ENCODE assay signal across 14 cellular contexts in genomic region chr5:59819806-59820205, GRCh38.
DNase-seq lines count a peak whose midpoint lies in the region; TF ChIP-seq lines count a peak whose summit lies in the region.
"Had no signal": no experiment of that assay in that cellular context is flagged by ENCODE, and none has a peak within 500 bp of the region (broad histone marks: within the 10 kb centered on the region; RNA-seq: fewer than 3 reads in every experiment).

No MANE protein-coding gene starts in this region.

- H3K36me3 ChIP-seq in brain microvascular endothelial cell (replicated peaks) = no peaks in the 10 kb centered on the region
- H3K36me3 ChIP-seq: BLaER1 had no signal

- POLR2A ChIA-PET in RWPE1 (lab: Yijun Ruan, JAX; ENCODE audit: low non-redundant PET) = no interaction called here

- H3K27ac ChIP-seq in brain microvascular endothelial cell (no peak overlapping the region), RWPE1 (no peak overlapping the region)
- H3K27ac ChIP-seq: 22Rv1, BLaER1, GM23248 had no signal

- CTCF ChIA-PET in RWPE1 (lab: Yijun Ruan, JAX) = interaction anchor here (1.5 kb wide), 1 partner anchor 9 kb away, joined by 3 read pairs; no protein-coding TSS in a partner anchor

- no peak for TF ChIP-seq CTCF in brain microvascular endothelial cell (IDR thresholded peaks at IDR 0.05; ENCODE audit: low read depth, low read length, missing control alignments)
- no peak for TF ChIP-seq CTCF in RWPE1 (conservative IDR thresholded peaks at IDR 0.05; ENCODE audit: low read depth)

- peak; percentile 54 for DNase-seq in EL
- peak; percentile 47 for DNase-seq in M059J (ENCODE audit: low read depth)
- DNase-seq in brain microvascular endothelial cell = peak; percentile 33
- DNase-seq in iris pigment epithelial cell (ENCODE audit: low read depth) = peak; percentile 86
- no peak for DNase-seq in T-helper 9 cell
- no peak for DNase-seq in NCI-H345 treated with DMSO at 0.1 percent for 48 hours (lab: John Stamatoyannopoulos, UW; ENCODE audit: unreplicated experiment)
- DNase-seq in RWPE1 (ENCODE audit: low spot score) = no peak
- DNase-seq in Ammon's horn (ENCODE audit: low spot score) = no peak
- DNase-seq: Caco-2; CD8-positive, alpha-beta memory T cell; DMS53; GM23248 had no signal

- no peaks in the 10 kb centered on the region for H3K27me3 ChIP-seq in brain microvascular endothelial cell (replicated peaks)
- H3K27me3 ChIP-seq: BLaER1 had no signal

- no peak overlapping the region for H3K4me3 ChIP-seq in brain microvascular endothelial cell (ENCODE audit: low read depth, low read length)
- H3K4me3 ChIP-seq: BLaER1, GM23248 had no signal

- in situ Hi-C loops in brain microvascular endothelial cell (cut with HindIII; ENCODE audit: low pct_ligation_motif_present, low sequenced_read_pairs) = no loop called here

Comparison
In these comparisons a context has a peak if more than half of its experiments do, and no peak if none do; other contexts are left out.
1. DNase-seq: peak in EL (single experiment), M059J (single experiment), brain microvascular endothelial cell (single experiment) and iris pigment epithelial cell (single experiment); none in T-helper 9 cell (single experiment), NCI-H345 treated with DMSO at 0.1 percent for 48 hours (single experiment), RWPE1 (single experiment) and Ammon's horn (single experiment).